In genomic region chr2:96895709-96896651, GRCh38 we compare ENCODE assay signal across 9 cellular contexts. TPM values are rescaled to one million over a fixed set of nuclear protein-coding genes. Genes with fewer than 3 reads are reported as not detected.
DNase-seq lines count a peak whose midpoint lies in the region; ATAC-seq and TF ChIP-seq lines count a peak whose summit lies in the region.
"Had no signal": no experiment of that assay in that cellular context is flagged by ENCODE, and none has a peak within 500 bp of the region (broad histone marks: within the 10 kb centered on the region; RNA-seq: fewer than 3 reads in every experiment).

No MANE protein-coding gene starts in this region.

- H3K36me3 ChIP-seq in ascending aorta (no peaks in the 10 kb centered on the region), neural progenitor cell (no peaks in the 10 kb centered on the region), GM23248 (ENCODE audit: low read depth) (no peaks in the 10 kb centered on the region)

- intact Hi-C loops in ascending aorta (cut with DNase I) = no loop called here

- no peaks in the 10 kb centered on the region for H3K27me3 ChIP-seq in ascending aorta
- no peaks in the 10 kb centered on the region for H3K27me3 ChIP-seq in neural progenitor cell
- no peaks in the 10 kb centered on the region for H3K27me3 ChIP-seq in GM23248 (replicated peaks; ENCODE audit: insufficient read depth)

- H3K4me3 Mint-ChIP-seq in neural progenitor cell = no peak overlapping the region

- H3K9me2 ChIP-seq in GM23248 (ENCODE audit: insufficient read depth) = no peaks in the 10 kb centered on the region

- peak overlapping the region; percentile 50 to 54 for H3K27ac ChIP-seq in ascending aorta
- H3K27ac ChIP-seq in neural progenitor cell = no peak overlapping the region
- H3K27ac ChIP-seq in GM23248 = no peak overlapping the region

- in situ Hi-C loops in GM23248 (cut with MboI) = no loop called here

- H3K36me3 Mint-ChIP-seq in neural progenitor cell = no peaks in the 10 kb centered on the region

- H3F3A ChIP-seq in neural progenitor cell (ENCODE audit: low read depth) (peaks cover 4% of the 10 kb centered on the region), GM23248 (ENCODE audit: insufficient read depth) (0 out of 2 replicates have a peak, but pooled peaks cover 4% of the 10 kb centered on the region)

- WGBS in GM23248 (ENCODE audit: low coverage in 1 of 2, low lambda C conversion rate in 2 of 2, missing lambda C conversion rate in 2 of 2), 2 experiments = 55 to 62% methylated on average over 17 to 18 of the region's 18 CpGs

- H3K4me3 ChIP-seq in ascending aorta (no peak overlapping the region), neural progenitor cell (no peak overlapping the region), GM23248 (no peak overlapping the region)

- ATAC-seq in GM21367 (IDR thresholded peaks at IDR 0.05; ENCODE audit: unreplicated experiment) = no peak
- ATAC-seq: left lobe of liver had no signal

- no peak overlapping the region for H3K27ac Mint-ChIP-seq in neural progenitor cell

- peaks cover 32% of the 10 kb centered on the region for H3K4me1 Mint-ChIP-seq in neural progenitor cell

- H3K79me2 ChIP-seq in neural progenitor cell (ENCODE audit: low read depth) (no peaks in the 10 kb centered on the region), GM23248 (ENCODE audit: insufficient read depth) (no peaks in the 10 kb centered on the region)

- H3K9ac ChIP-seq in neural progenitor cell = no peak overlapping the region
- H3K9ac ChIP-seq in GM23248 = no peak overlapping the region

- H3K4me1 ChIP-seq in ascending aorta (peaks cover 11 to 19% of the 10 kb centered on the region in 2 donors), neural progenitor cell (peaks cover 21% of the 10 kb centered on the region), GM23248 (ENCODE audit: insufficient read depth) (no peaks in the 10 kb centered on the region)

- H4K20me1 ChIP-seq in neural progenitor cell (ENCODE audit: low read depth) (no peaks in the 10 kb centered on the region), GM23248 (ENCODE audit: insufficient read depth) (no peaks in the 10 kb centered on the region)

- peak; percentile 92 for DNase-seq in DMS79 (lab: John Stamatoyannopoulos, UW)
- peak; percentile 94 for DNase-seq in NCI-H2029 (lab: John Stamatoyannopoulos, UW)
- no peak for DNase-seq in ascending aorta (ENCODE audit: low spot score in 2 of 2)
- DNase-seq in neural progenitor cell (ENCODE audit: low spot score) = no peak
- no peak for DNase-seq in HK-2 (ENCODE audit: unreplicated experiment)
- no peak for DNase-seq in GM23248
- no peak for DNase-seq in inferior parietal cortex (ENCODE audit: extremely low spot score)

- H2AFZ ChIP-seq in neural progenitor cell (replicated peaks) = peak overlapping the region; percentile 79
- H2AFZ ChIP-seq in GM23248 = no peak overlapping the region

- peak overlapping the region; percentile 4 for H3K4me2 ChIP-seq in neural progenitor cell
- H3K4me2 ChIP-seq in GM23248 (ENCODE audit: unreplicated experiment) = no peak overlapping the region

- TF ChIP-seq CTCF in ascending aorta (IDR thresholded peaks at IDR 0.05) (no peak), neural progenitor cell (IDR thresholded peaks at IDR 0.05) (no peak)

- H3K27me3 Mint-ChIP-seq in neural progenitor cell (ENCODE audit: insufficient read depth, low read depth) = peaks cover 9% of the 10 kb centered on the region

- H3K9me3 Mint-ChIP-seq in neural progenitor cell = no peaks in the 10 kb centered on the region

- H3K9me3 ChIP-seq in ascending aorta (no peaks in the 10 kb centered on the region), neural progenitor cell (ENCODE audit: low read depth) (no peaks in the 10 kb centered on the region), GM23248 (ENCODE audit: low read depth) (no peaks in the 10 kb centered on the region)

RNA-seq across cellular contexts. Expression of gene SEMA4C, which starts 26.1 kb away (rescaled TPM):
- total RNA-seq in ascending aorta (56.9 TPM), neural progenitor cell (ENCODE audit: low replicate concordance) (39.1 and 103 TPM in 2 replicates)
- total RNA-seq in GM23248 (2014; rRNA removed; shearing (Covaris generic)) = 21.0 and 24.3 TPM in 2 replicates
- 5.1 and 5.5 TPM in 2 replicates for polyA plus RNA-seq in GM23248 (2016; fragmentation: Nextera tagmentation; extraction: Ambion mirVana)

RNA-seq across cellular contexts. Expression of gene ANKRD39, which starts 38.2 kb away (rescaled TPM):
- total RNA-seq in ascending aorta = 2.3 TPM
- 4.0 and 17.3 TPM in 2 replicates for total RNA-seq in neural progenitor cell (ENCODE audit: low replicate concordance)
- total RNA-seq in GM23248 (2014; rRNA removed; shearing (Covaris generic)) = 5.3 and 10.9 TPM in 2 replicates
- polyA plus RNA-seq in GM23248 (2016; fragmentation: Nextera tagmentation; extraction: Ambion mirVana) = 12.3 and 14.4 TPM in 2 replicates

RNA-seq across cellular contexts. Expression of gene ANKRD23, which starts 52.2 kb away (rescaled TPM):
- total RNA-seq in ascending aorta = 4.0 TPM
- total RNA-seq in neural progenitor cell (ENCODE audit: low replicate concordance) = 10.8 and 11.4 TPM in 2 replicates
- 0.76 and 1.1 TPM in 2 replicates for total RNA-seq in GM23248 (2014; rRNA removed; shearing (Covaris generic))
- polyA plus RNA-seq in GM23248 (2016; fragmentation: Nextera tagmentation; extraction: Ambion mirVana) = 0.95 and 1.4 TPM in 2 replicates

Comparison
In these comparisons a context has a peak if more than half of its experiments do, and no peak if none do; other contexts are left out.
1. DNase-seq: peak in DMS79 (single experiment) and NCI-H2029 (single experiment); none in ascending aorta (0 of 2), neural progenitor cell (single experiment), HK-2 (single experiment), GM23248 (single experiment) and inferior parietal cortex (single experiment).
2. H3K27ac ChIP-seq: peak in ascending aorta (2 of 2); none in neural progenitor cell (single experiment) and GM23248 (single experiment).